1 cellular context compared by ENCODE assay signal in genomic region chr9:137974746-137975526, GRCh38.
TF ChIP-seq lines count a peak whose summit lies in the region.

No MANE protein-coding gene starts in this region.

TF ChIP-seq in K562, 482 proteins besides CTCF, POLR2A, EP300 and RAD21 (continued from another document):
- TF ChIP-seq ZHX1 (conservative IDR thresholded peaks at IDR 0.05; ENCODE audit: low read length) (no peak), ZNF165 (CRISPR knock-in tag; IDR thresholded peaks at IDR 0.05; ENCODE audit: borderline replicate concordance) (no peak), PATZ1 (CRISPR knock-in tag; IDR thresholded peaks at IDR 0.05; ENCODE audit: borderline replicate concordance) (no peak), ZC3H11A (IDR thresholded peaks at IDR 0.05; ENCODE audit: low read depth, low read length) (no peak), SMAD3 (CRISPR knock-in tag; conservative IDR thresholded peaks at IDR 0.05) (no peak), IRF9 (tag; IDR thresholded peaks at IDR 0.05) (no peak), ZNF717 (CRISPR knock-in tag; IDR thresholded peaks at IDR 0.05) (no peak), HLTF (IDR thresholded peaks at IDR 0.05) (no peak), ELF1 (tag; IDR thresholded peaks at IDR 0.05) (no peak), HOMEZ (CRISPR knock-in tag; IDR thresholded peaks at IDR 0.05) (no peak)
